8 cellular contexts compared by ENCODE assay signal in genomic region chr7:121438017-121438955, GRCh38. TPM values are rescaled to one million over a fixed set of nuclear protein-coding genes. Genes with fewer than 3 reads are reported as not detected.
DNase-seq lines count a peak whose midpoint lies in the region; ATAC-seq, FAIRE-seq and TF ChIP-seq lines count a peak whose summit lies in the region.
"Not testable (repeated sequence)": the region's sequence is repeated elsewhere in the genome, so short reads cannot be mapped to it uniquely, and the experiment has no call there.

No MANE protein-coding gene starts in this region.

- TF ChIP-seq EP300 in A549 (IDR thresholded peaks at IDR 0.05), result not testable (repeated sequence)

- H3K27ac ChIP-seq in A549, result not testable (repeated sequence)

- not testable (repeated sequence) for TF ChIP-seq RAD21 in A549 (conservative IDR thresholded peaks at IDR 0.05 in 1 of 2, IDR thresholded peaks at IDR 0.05 in 1 of 2)

- peak in 1 of 2 experiments; percentile 37 for DNase-seq in A549 (ENCODE audit: low read depth in 1 of 2, low spot score in 1 of 2)
- DNase-seq in RPMI8226, result peak; percentile 86
- DNase-seq in activated T-cell treated with anti-CD3 and anti-CD28 coated beads for 1 hour (ENCODE audit: low read depth), result peak; percentile 61
- DNase-seq in effector memory CD8-positive, alpha-beta T cell, result peak; percentile 61 to 65 (median 64)
- DNase-seq in lower leg skin (ENCODE audit: low spot score in 2 of 2), result peak; percentile 83 to 95
- DNase-seq in stimulated activated CD4-positive, alpha-beta T cell treated with anti-CD3 and anti-CD28 coated beads, Interleukin-15, amount 100 ng/mL, for 24 hours, result peak; percentile 72

- TF ChIP-seq CTCF in A549 (IDR thresholded peaks at IDR 0.05); lower leg skin (IDR thresholded peaks at IDR 0.05): not testable (repeated sequence)

- not testable (repeated sequence) for H3K9me3 Mint-ChIP-seq in effector memory CD8-positive, alpha-beta T cell

- H3K4me3 ChIP-seq in A549; lower leg skin (ENCODE audit: low read depth, poor library complexity, severe bottlenecking): not testable (repeated sequence)

- ATAC-seq in A549 (peak in 1 of 2 experiments; percentile 68; a peak in 3 of 6 replicates), GM19043 (IDR thresholded peaks at IDR 0.05; ENCODE audit: low read depth, unreplicated experiment) (peak; percentile 37), HG03558 (IDR thresholded peaks at IDR 0.05; ENCODE audit: extremely low read depth, unreplicated experiment) (peak; percentile 41)
- ATAC-seq in effector memory CD8-positive, alpha-beta T cell (replicated peaks), result peak; percentile 13

- peak overlapping the region; percentile 37 for H3K4me2 ChIP-seq in A549

- peaks cover 21 to 39% of the 10 kb centered on the region in 2 donors for H3K4me1 Mint-ChIP-seq in effector memory CD8-positive, alpha-beta T cell (ENCODE audit: low read depth in 2 of 2)

- not testable (repeated sequence) for TF ChIP-seq POLR2A in A549 (IDR thresholded peaks at IDR 0.05; ENCODE audit: low read length); lower leg skin (IDR thresholded peaks at IDR 0.05)

- H3K36me3 Mint-ChIP-seq in effector memory CD8-positive, alpha-beta T cell (ENCODE audit: insufficient read depth), result not testable (repeated sequence)

- intact Hi-C loops in lower leg skin (cut with DNase I; ENCODE audit: low total_unique reads), result not testable (repeated sequence)

- CTCF ChIA-PET in A549 (lab: Yijun Ruan, JAX), result interaction anchor here (1.2 kb wide), 1 partner anchor 40 kb away, joined by 3 read pairs; no protein-coding TSS in a partner anchor

- not testable (repeated sequence) for H3K9me3 ChIP-seq in A549

- H3K27ac Mint-ChIP-seq in effector memory CD8-positive, alpha-beta T cell, result peak overlapping the region; percentile 89 to 91

- H3K4me3 Mint-ChIP-seq in effector memory CD8-positive, alpha-beta T cell, result peak overlapping the region; percentile 73 to 76

- not testable (repeated sequence) for H3K27me3 Mint-ChIP-seq in effector memory CD8-positive, alpha-beta T cell

- H3K4me1 ChIP-seq in A549, result not testable (repeated sequence)

- 11% methylated on average over 9 of the region's 12 CpGs for WGBS in A549 (ENCODE audit: missing lambda C conversion rate)
- WGBS in lower leg skin, 2 donors, result 3 to 5% methylated on average over 12 of the region's 12 CpGs

- POLR2A ChIA-PET in A549 (lab: Yijun Ruan, JAX), result interaction anchor here (0.9 kb wide), 1 partner anchor 43 kb away, joined by 3 read pairs; no protein-coding TSS in a partner anchor

- not testable (repeated sequence) for FAIRE-seq in A549 (lab: Jason Lieb, UNC)

RNA-seq across cellular contexts. Expression of gene FAM3C, which starts 42.2 kb away (rescaled TPM):
- polyA plus RNA-seq in A549 (2011; rRNA removed), result 28.7 and 46.4 TPM in 2 replicates
- 11.1 and 11.6 TPM in 2 replicates for polyA plus RNA-seq in A549 (2012; cell fraction: cytosol; rRNA removed)
- 4.5 and 8.4 TPM in 2 replicates for polyA plus RNA-seq in A549 (2012; cell fraction: nucleus; rRNA removed)
- 29.1 to 31.7 TPM (median 29.4 TPM) in 3 replicates for polyA plus RNA-seq in A549 (2017; fragmentation: RNase III; extraction: RNeasy Plus Mini Kit Qiagen cat#74134 plus additional on column Dnase treatment)
- polyA minus RNA-seq in A549 (2011; rRNA and poly(A)+ RNA removed), result 5.9 and 7.4 TPM in 2 replicates
- total RNA-seq in lower leg skin, result 10 to 100 TPM; 34.9 to 46.8 (median 41.0) TPM
